ENCODE assay signal across 1 cellular context in the genomic region with DNA sequence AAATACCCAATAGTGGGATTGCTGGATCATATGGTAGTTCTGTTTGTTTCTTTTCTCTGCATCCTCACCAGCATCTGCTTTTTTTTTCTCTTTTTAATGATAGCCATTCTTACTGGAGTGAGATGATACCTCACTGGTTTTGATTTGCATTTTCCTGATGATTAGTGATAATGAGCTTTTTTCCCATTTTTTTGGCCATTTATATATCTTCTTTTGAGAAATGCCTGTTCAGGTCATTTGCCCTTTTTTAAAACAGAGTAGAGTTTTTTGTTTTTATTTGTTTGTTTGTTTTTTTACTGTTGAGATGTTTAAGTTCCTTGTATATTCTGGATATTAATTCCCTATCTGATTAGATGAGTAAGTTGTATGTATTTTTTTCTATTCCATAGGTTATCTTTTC.
TF ChIP-seq lines count a peak whose summit lies in the region.

No MANE protein-coding gene starts in this region.

TF ChIP-seq in K562, 482 proteins besides CTCF, POLR2A, EP300 and RAD21 (continued from another document):
- TF ChIP-seq, protein P1, sequence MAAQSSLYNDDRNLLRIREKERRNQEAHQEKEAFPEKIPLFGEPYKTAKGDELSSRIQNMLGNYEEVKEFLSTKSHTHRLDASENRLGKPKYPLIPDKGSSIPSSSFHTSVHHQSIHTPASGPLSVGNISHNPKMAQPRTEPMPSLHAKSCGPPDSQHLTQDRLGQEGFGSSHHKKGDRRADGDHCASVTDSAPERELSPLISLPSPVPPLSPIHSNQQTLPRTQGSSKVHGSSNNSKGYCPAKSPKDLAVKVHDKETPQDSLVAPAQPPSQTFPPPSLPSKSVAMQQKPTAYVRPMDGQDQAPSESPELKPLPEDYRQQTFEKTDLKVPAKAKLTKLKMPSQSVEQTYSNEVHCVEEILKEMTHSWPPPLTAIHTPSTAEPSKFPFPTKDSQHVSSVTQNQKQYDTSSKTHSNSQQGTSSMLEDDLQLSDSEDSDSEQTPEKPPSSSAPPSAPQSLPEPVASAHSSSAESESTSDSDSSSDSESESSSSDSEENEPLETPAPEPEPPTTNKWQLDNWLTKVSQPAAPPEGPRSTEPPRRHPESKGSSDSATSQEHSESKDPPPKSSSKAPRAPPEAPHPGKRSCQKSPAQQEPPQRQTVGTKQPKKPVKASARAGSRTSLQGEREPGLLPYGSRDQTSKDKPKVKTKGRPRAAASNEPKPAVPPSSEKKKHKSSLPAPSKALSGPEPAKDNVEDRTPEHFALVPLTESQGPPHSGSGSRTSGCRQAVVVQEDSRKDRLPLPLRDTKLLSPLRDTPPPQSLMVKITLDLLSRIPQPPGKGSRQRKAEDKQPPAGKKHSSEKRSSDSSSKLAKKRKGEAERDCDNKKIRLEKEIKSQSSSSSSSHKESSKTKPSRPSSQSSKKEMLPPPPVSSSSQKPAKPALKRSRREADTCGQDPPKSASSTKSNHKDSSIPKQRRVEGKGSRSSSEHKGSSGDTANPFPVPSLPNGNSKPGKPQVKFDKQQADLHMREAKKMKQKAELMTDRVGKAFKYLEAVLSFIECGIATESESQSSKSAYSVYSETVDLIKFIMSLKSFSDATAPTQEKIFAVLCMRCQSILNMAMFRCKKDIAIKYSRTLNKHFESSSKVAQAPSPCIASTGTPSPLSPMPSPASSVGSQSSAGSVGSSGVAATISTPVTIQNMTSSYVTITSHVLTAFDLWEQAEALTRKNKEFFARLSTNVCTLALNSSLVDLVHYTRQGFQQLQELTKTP (IDR thresholded peaks at IDR 0.05; ENCODE audit: low read depth in 1 of 2, partially characterized antibody in 2 of 2), result peak in 1 of 2 experiments; percentile 80
